Comparison of ENCODE assay signal across 15 cellular contexts in the genomic region with DNA sequence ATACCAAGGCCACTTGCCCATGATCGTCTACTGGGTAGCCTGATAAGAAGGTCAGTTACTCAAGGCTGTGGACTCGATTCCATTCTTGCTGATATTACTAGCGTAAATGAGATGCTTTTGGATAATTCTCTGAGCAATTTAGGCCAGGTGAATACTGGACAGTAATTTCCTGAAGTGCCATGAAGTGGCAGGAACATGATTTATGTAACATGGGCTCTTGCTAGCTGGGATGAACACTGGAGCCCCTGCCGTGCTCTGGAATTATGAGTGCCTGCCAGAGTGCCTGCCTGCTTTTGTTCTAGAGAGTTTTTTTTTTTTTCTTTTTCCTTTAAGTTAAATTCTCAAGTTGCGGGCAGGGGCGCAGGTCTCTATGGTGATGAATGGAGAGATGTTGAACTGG.
"Had no signal": no experiment of that assay in that cellular context is flagged by ENCODE, and none has a peak within 500 bp of the region (broad histone marks: within the 10 kb centered on the region; RNA-seq: fewer than 3 reads in every experiment).

No MANE protein-coding gene starts in this region.

- DNase-seq: activated CD4-positive, alpha-beta T cell treated with anti-CD3 and anti-CD28 coated beads, Interleukin-2, amount 10 ng/mL, durations not matched to agents 7 days and 5 days; activated CD4-positive, CD25-positive, alpha-beta regulatory T cell; activated CD8-positive, alpha-beta memory T cell treated with anti-CD3 and anti-CD28 coated beads for 24 hours; activated naive CD4-positive, alpha-beta T cell treated with anti-CD3 and anti-CD28 coated beads, Interleukin-2, amount 10 ng/mL, durations not matched to agents 7 days and 5 days; caudate nucleus; cortex of kidney; effector memory CD4-positive, alpha-beta T cell; gastrocnemius medialis; heart right ventricle; mucosa of descending colon; naive thymus-derived CD8-positive, alpha-beta T cell; stimulated activated CD4-positive, alpha-beta T cell treated with anti-CD3 and anti-CD28 coated beads, Interleukin-12 subunit alpha, Interleukin-12 subunit beta, amount 100 ng/mL, for 4 hours; stimulated activated CD8-positive, alpha-beta memory T cell treated with anti-CD3 and anti-CD28 coated beads, Interleukin-4, amount 100 ng/mL, for 48 hours; stimulated activated naive CD8-positive, alpha-beta T cell treated with anti-CD3 and anti-CD28 coated beads, Interleukin-15, Interleukin-2, amounts not matched to agents 100 U/mL and 50 U/mL, for 24 hours had no signal

- H3K27me3 Mint-ChIP-seq: activated CD4-positive, alpha-beta T cell treated with anti-CD3 and anti-CD28 coated beads, Interleukin-2, amount 10 ng/mL, durations not matched to agents 7 days and 5 days; activated naive CD4-positive, alpha-beta T cell treated with anti-CD3 and anti-CD28 coated beads, Interleukin-2, amount 10 ng/mL, durations not matched to agents 7 days and 5 days had no signal

- H3K4me1 Mint-ChIP-seq: activated naive CD4-positive, alpha-beta T cell treated with anti-CD3 and anti-CD28 coated beads, Interleukin-2, amount 10 ng/mL, durations not matched to agents 7 days and 5 days had no signal

- H3K9me3 Mint-ChIP-seq: activated naive CD4-positive, alpha-beta T cell treated with anti-CD3 and anti-CD28 coated beads, Interleukin-2, amount 10 ng/mL, durations not matched to agents 7 days and 5 days; activated T-helper 2 cell treated with anti-CD3 and anti-CD28 coated beads, Interferon-gamma antibody, Interleukin-2, Interleukin-4, amounts not matched to agents 10 μg/mL and 5 μg/mL and 100 μg/mL, durations not matched to agents 14 hours and 24 hours and 36 hours had no signal

- H3K27ac Mint-ChIP-seq: activated CD4-positive, alpha-beta T cell treated with anti-CD3 and anti-CD28 coated beads, Interleukin-2, amount 10 ng/mL, durations not matched to agents 7 days and 5 days; activated naive CD4-positive, alpha-beta T cell treated with anti-CD3 and anti-CD28 coated beads, Interleukin-2, amount 10 ng/mL, durations not matched to agents 7 days and 5 days; activated T-helper 2 cell treated with anti-CD3 and anti-CD28 coated beads, Interferon-gamma antibody, Interleukin-2, Interleukin-4, amounts not matched to agents 10 μg/mL and 5 μg/mL and 100 μg/mL, durations not matched to agents 14 hours and 24 hours and 36 hours; naive thymus-derived CD8-positive, alpha-beta T cell had no signal

- H3K36me3 Mint-ChIP-seq: activated naive CD4-positive, alpha-beta T cell treated with anti-CD3 and anti-CD28 coated beads, Interleukin-2, amount 10 ng/mL, durations not matched to agents 7 days and 5 days; naive thymus-derived CD8-positive, alpha-beta T cell had no signal

- H3K4me3 Mint-ChIP-seq: activated CD4-positive, alpha-beta T cell treated with anti-CD3 and anti-CD28 coated beads, Interleukin-2, amount 10 ng/mL, durations not matched to agents 7 days and 5 days; activated naive CD4-positive, alpha-beta T cell treated with anti-CD3 and anti-CD28 coated beads, Interleukin-2, amount 10 ng/mL, durations not matched to agents 7 days and 5 days; naive thymus-derived CD8-positive, alpha-beta T cell had no signal
